Comparison of ENCODE assay signal across 24 cellular contexts in the genomic region with DNA sequence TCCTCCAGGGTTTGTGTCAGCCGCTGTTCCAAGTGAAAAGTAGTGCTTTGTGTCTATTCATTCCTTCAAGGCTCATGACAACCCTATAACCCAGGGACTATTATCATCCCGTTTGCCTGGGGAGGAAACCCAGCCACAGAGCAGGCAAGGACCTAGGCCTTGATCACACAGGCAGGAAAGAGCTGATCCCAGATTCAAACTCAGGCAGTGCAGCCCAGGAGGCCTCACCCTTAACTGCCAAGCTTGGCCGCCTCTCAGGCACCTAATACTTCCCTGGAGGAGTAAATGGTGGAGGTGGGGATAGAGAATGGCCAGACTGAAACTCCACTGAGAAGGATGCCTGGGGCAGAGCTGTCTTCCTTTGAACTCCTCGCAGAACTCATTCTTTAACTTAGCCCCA.
"Had no signal": no experiment of that assay in that cellular context is flagged by ENCODE, and none has a peak within 500 bp of the region (broad histone marks: within the 10 kb centered on the region; RNA-seq: fewer than 3 reads in every experiment).

No MANE protein-coding gene starts in this region.

- H3K27ac Mint-ChIP-seq: activated CD4-positive, alpha-beta T cell treated with anti-CD3 and anti-CD28 coated beads for 36 hours; activated CD8-positive, alpha-beta memory T cell treated with anti-CD3 and anti-CD28 coated beads, Interleukin-2, amount 10 ng/mL, durations not matched to agents 7 days and 5 days; activated CD8-positive, alpha-beta T cell treated with anti-CD3 and anti-CD28 coated beads, Interleukin-2, amount 10 ng/mL, durations not matched to agents 7 days and 5 days; activated naive CD4-positive, alpha-beta T cell treated with anti-CD3 and anti-CD28 coated beads, Interleukin-2, amount 50 U/mL, for 72 hours; mesothelial cell of epicardium; stimulated activated effector memory CD8-positive, alpha-beta T cell treated with anti-CD3 and anti-CD28 coated beads, Interleukin-12 subunit alpha, Interleukin-12 subunit beta, amount 100 ng/mL, for 72 hours; stimulated activated naive CD8-positive, alpha-beta T cell treated with anti-CD3 and anti-CD28 coated beads, Interleukin-15, Interleukin-2, amounts not matched to agents 100 ng/mL and 50 ng/mL, for 24 hours had no signal

- H3K4me3 ChIP-seq: body of pancreas, gastrocnemius medialis, skin epidermis, tibial artery had no signal

- H3K27me3 Mint-ChIP-seq: activated CD8-positive, alpha-beta memory T cell treated with anti-CD3 and anti-CD28 coated beads, Interleukin-2, amount 10 ng/mL, durations not matched to agents 7 days and 5 days had no signal

- H3K9me3 ChIP-seq: body of pancreas, gastrocnemius medialis, tibial artery had no signal

- H3K4me1 Mint-ChIP-seq: activated CD4-positive, alpha-beta T cell treated with anti-CD3 and anti-CD28 coated beads for 36 hours; activated CD8-positive, alpha-beta memory T cell treated with anti-CD3 and anti-CD28 coated beads, Interleukin-2, amount 10 ng/mL, durations not matched to agents 7 days and 5 days; mesothelial cell of epicardium; naive B cell; stimulated activated effector memory CD8-positive, alpha-beta T cell treated with anti-CD3 and anti-CD28 coated beads, Interleukin-12 subunit alpha, Interleukin-12 subunit beta, amount 100 ng/mL, for 72 hours had no signal

- H3K27ac ChIP-seq: body of pancreas, epithelial cell of prostate, gastrocnemius medialis, skin epidermis, tibial artery had no signal

- H3K27me3 ChIP-seq: body of pancreas, gastrocnemius medialis had no signal

- ATAC-seq: activated CD4-positive, alpha-beta T cell treated with anti-CD3 and anti-CD28 coated beads for 36 hours; activated CD8-positive, alpha-beta memory T cell treated with anti-CD3 and anti-CD28 coated beads, Interleukin-2, amount 10 ng/mL, durations not matched to agents 7 days and 5 days; activated CD8-positive, alpha-beta T cell treated with anti-CD3 and anti-CD28 coated beads, Interleukin-2, amount 10 ng/mL, durations not matched to agents 7 days and 5 days; activated naive CD4-positive, alpha-beta T cell treated with anti-CD3 and anti-CD28 coated beads, Interleukin-2, amount 50 U/mL, for 72 hours; body of pancreas; gastrocnemius medialis; sciatic nerve; stimulated activated effector memory CD8-positive, alpha-beta T cell treated with anti-CD3 and anti-CD28 coated beads, Interleukin-12 subunit alpha, Interleukin-12 subunit beta, amount 100 ng/mL, for 72 hours had no signal

- H3K36me3 ChIP-seq: gastrocnemius medialis, tibial artery had no signal

- H3K9me3 Mint-ChIP-seq: activated naive CD4-positive, alpha-beta T cell treated with anti-CD3 and anti-CD28 coated beads, Interleukin-2, amount 50 U/mL, for 72 hours; mesothelial cell of epicardium; stimulated activated effector memory CD8-positive, alpha-beta T cell treated with anti-CD3 and anti-CD28 coated beads, Interleukin-12 subunit alpha, Interleukin-12 subunit beta, amount 100 ng/mL, for 72 hours; stimulated activated naive CD8-positive, alpha-beta T cell treated with anti-CD3 and anti-CD28 coated beads, Interleukin-15, Interleukin-2, amounts not matched to agents 100 ng/mL and 50 ng/mL, for 24 hours had no signal

- H3K36me3 Mint-ChIP-seq: activated CD8-positive, alpha-beta memory T cell treated with anti-CD3 and anti-CD28 coated beads, Interleukin-2, amount 10 ng/mL, durations not matched to agents 7 days and 5 days; activated naive CD4-positive, alpha-beta T cell treated with anti-CD3 and anti-CD28 coated beads, Interleukin-2, amount 50 U/mL, for 72 hours; mesothelial cell of epicardium; naive B cell; stimulated activated effector memory CD8-positive, alpha-beta T cell treated with anti-CD3 and anti-CD28 coated beads, Interleukin-12 subunit alpha, Interleukin-12 subunit beta, amount 100 ng/mL, for 72 hours had no signal

- H3K4me3 Mint-ChIP-seq: activated CD4-positive, alpha-beta T cell treated with anti-CD3 and anti-CD28 coated beads for 36 hours; activated CD8-positive, alpha-beta memory T cell treated with anti-CD3 and anti-CD28 coated beads, Interleukin-2, amount 10 ng/mL, durations not matched to agents 7 days and 5 days; activated CD8-positive, alpha-beta T cell treated with anti-CD3 and anti-CD28 coated beads, Interleukin-2, amount 10 ng/mL, durations not matched to agents 7 days and 5 days; mesothelial cell of epicardium; naive B cell; stimulated activated effector memory CD8-positive, alpha-beta T cell treated with anti-CD3 and anti-CD28 coated beads, Interleukin-12 subunit alpha, Interleukin-12 subunit beta, amount 100 ng/mL, for 72 hours; stimulated activated naive CD8-positive, alpha-beta T cell treated with anti-CD3 and anti-CD28 coated beads, Interleukin-15, Interleukin-2, amounts not matched to agents 100 ng/mL and 50 ng/mL, for 24 hours had no signal

- DNase-seq: activated CD4-positive, alpha-beta T cell treated with anti-CD3 and anti-CD28 coated beads for 36 hours; activated CD4-positive, CD25-positive, alpha-beta regulatory T cell; activated CD8-positive, alpha-beta memory T cell treated with anti-CD3 and anti-CD28 coated beads, Interleukin-2, amount 10 ng/mL, durations not matched to agents 7 days and 5 days; activated CD8-positive, alpha-beta T cell treated with anti-CD3 and anti-CD28 coated beads, Interleukin-2, amount 10 ng/mL, durations not matched to agents 7 days and 5 days; activated naive CD4-positive, alpha-beta T cell; activated T-cell treated with anti-CD3 and anti-CD28 coated beads, Interleukin-2, amount 50 U/mL, for 48 hours; anterior cingulate cortex; body of pancreas; cerebellar nuclear complex; cortex of kidney; gastrocnemius medialis; glutamatergic neuron; mammary epithelial cell; naive B cell; occipital lobe; stimulated activated CD4-positive, alpha-beta T cell treated with anti-CD3 and anti-CD28 coated beads, Interleukin-4, amount 100 ng/mL, for 24 hours; tibial artery had no signal

- H3K4me1 ChIP-seq: body of pancreas, gastrocnemius medialis, tibial artery had no signal
